In genomic region chr1:14095001-14095400, GRCh38 we compare ENCODE assay signal across 9 cellular contexts.
A peak's percentile ranks its signal among the peaks of the same experiment; 100 is the strongest.
DNase-seq lines count a peak whose midpoint lies in the region; ATAC-seq, FAIRE-seq and TF ChIP-seq lines count a peak whose summit lies in the region.
"Had no signal": no experiment of that assay in that cellular context is flagged by ENCODE, and none has a peak within 500 bp of the region (broad histone marks: within the 10 kb centered on the region; RNA-seq: fewer than 3 reads in every experiment).

No MANE protein-coding gene starts in this region.

- H4K20me1 ChIP-seq in DND-41 (ENCODE audit: insufficient read depth, low read length) (no peaks in the 10 kb centered on the region), HepG2 (ENCODE audit: insufficient read depth, low read length) (no peaks in the 10 kb centered on the region)

- ATAC-seq in DND-41 (ENCODE audit: insufficient read depth, low read depth) = peak; percentile 77
- ATAC-seq in HepG2 = no peak

- H3K27me3 ChIP-seq in DND-41 (ENCODE audit: insufficient read depth, low read length, poor library complexity) = no peaks in the 10 kb centered on the region
- H3K27me3 ChIP-seq in HepG2 (ENCODE audit: control insufficient read depth in 1 of 2, insufficient read depth in 2 of 2, low read length in 2 of 2) = no peaks in the 10 kb centered on the region

- POLR2A ChIA-PET in HepG2 (lab: Yijun Ruan, JAX) = no interaction called here

- H3K9me3 ChIP-seq in DND-41 (ENCODE audit: insufficient read depth, low read length, severe bottlenecking) (peaks cover 9% of the 10 kb centered on the region), HepG2 (ENCODE audit: low read length) (peaks cover 13% of the 10 kb centered on the region)

- H3K36me3 ChIP-seq in DND-41 (ENCODE audit: insufficient read depth, low read length) = no peaks in the 10 kb centered on the region
- no peaks in the 10 kb centered on the region for H3K36me3 ChIP-seq in HepG2 (replicated peaks in 1 of 2; ENCODE audit: control insufficient read depth in 1 of 2, insufficient read depth in 2 of 2, low read length in 2 of 2)

- TF ChIP-seq CTCF in DND-41 (IDR thresholded peaks at IDR 0.05; ENCODE audit: borderline replicate concordance, extremely low read depth, low read length, poor library complexity, severe bottlenecking) = peak; percentile 75
- TF ChIP-seq CTCF in HepG2 (CRISPR knock-in tag; IDR thresholded peaks at IDR 0.05) = peak; percentile 60

- FAIRE-seq in HepG2 (lab: Jason Lieb, UNC) = no peak
- FAIRE-seq: endothelial cell of umbilical vein had no signal

- no peak overlapping the region for H3K9ac ChIP-seq in DND-41 (ENCODE audit: low read depth, low read length)
- H3K9ac ChIP-seq in HepG2 (ENCODE audit: insufficient read depth, low read depth, low read length) = no peak overlapping the region

- in situ Hi-C loops in HepG2 (cut with HindIII; ENCODE audit: extremely low pct_ligation_motif_present, low pct_unique_long_range_greater_than_20kb) = no loop called here

- H3K4me1 ChIP-seq in DND-41 (ENCODE audit: insufficient read depth, low read length) (peaks cover 5% of the 10 kb centered on the region; the same call in 1 of the 2 replicates), HepG2 (ENCODE audit: insufficient read depth, low read length) (no peaks in the 10 kb centered on the region)

- no peak overlapping the region for H3K4me2 ChIP-seq in DND-41 (ENCODE audit: insufficient read depth, low read length)
- H3K4me2 ChIP-seq in HepG2 (ENCODE audit: low read depth, low read length) = no peak overlapping the region

- H3K27ac ChIP-seq in DND-41 (ENCODE audit: low read length) (no peak overlapping the region), HepG2 (ENCODE audit: extremely low read length, insufficient read depth, low read length) (no peak overlapping the region)

- intact Hi-C loops in HepG2 (cut with micrococcal nuclease; ENCODE audit: unreplicated experiment) = no loop called here

- BruUV-seq in HepG2 (replicated peaks; lab: Mats Ljungman, UMichigan) = no TSS peak

- no peak for TF ChIP-seq RAD21 in HepG2 (CRISPR knock-in tag; IDR thresholded peaks at IDR 0.05)

- no peak for TF ChIP-seq POLR2A in HepG2 (IDR thresholded peaks at IDR 0.05; ENCODE audit: insufficient read depth in 1 of 2, low read depth in 2 of 2, low read length in 2 of 2)

- H2AFZ ChIP-seq in DND-41 (ENCODE audit: low read depth, low read length) (no peak overlapping the region), HepG2 (ENCODE audit: low read length) (no peak overlapping the region)

- TF ChIP-seq EP300 in HepG2 (IDR thresholded peaks at IDR 0.05; ENCODE audit: low read depth in 2 of 2, low read length in 2 of 2) = no peak
- TF ChIP-seq EP300 in HepG2 (CRISPR knock-in tag; IDR thresholded peaks at IDR 0.05; ENCODE audit: borderline replicate concordance) = no peak

- H3K4me3 ChIP-seq in DND-41 (ENCODE audit: low read depth in 1 of 2, low read length in 2 of 2) (no peak overlapping the region), HepG2 (replicated peaks in 1 of 3; ENCODE audit: insufficient read depth in 1 of 3, low read depth in 2 of 3, low read length in 3 of 3) (no peak overlapping the region)

- H3K79me2 ChIP-seq in DND-41 (ENCODE audit: insufficient read depth, low read length) = no peaks in the 10 kb centered on the region
- H3K79me2 ChIP-seq in HepG2 (ENCODE audit: insufficient read depth, low read length) = no peaks in the 10 kb centered on the region

- 7% methylated on average over 2 of the region's 3 CpGs for WGBS in HepG2 (ENCODE audit: low lambda C conversion rate)

- DNase-seq in DND-41 (peak; percentile 28), LHCN-M2 (ENCODE audit: low read depth) (peak; percentile 3), SK-N-DZ (ENCODE audit: low spot score) (peak; percentile 22), HepG2 (ENCODE audit: low spot score) (no peak), HK-2 (ENCODE audit: unreplicated experiment) (no peak), NK-92 (lab: John Stamatoyannopoulos, UW; ENCODE audit: unreplicated experiment) (no peak), NCI-H187 treated with DMSO at 0.1 percent for 48 hours (lab: John Stamatoyannopoulos, UW) (no peak)
- DNase-seq in activated naive CD4-positive, alpha-beta T cell treated with anti-CD3 and anti-CD28 coated beads, Interleukin-2, amount 50 U/mL, for 16 hours = no peak

- CTCF ChIA-PET in HepG2 (lab: Yijun Ruan, JAX; ENCODE audit: low intra/inter-chr PET ratio, low total read pairs) = no interaction called here

TF ChIP-seq in HepG2, 621 proteins besides CTCF, POLR2A, EP300 and RAD21:
- TF ChIP-seq ZNF44 (CRISPR knock-in tag; IDR thresholded peaks at IDR 0.05) = no peak
- TF ChIP-seq STAG1 (CRISPR knock-in tag; IDR thresholded peaks at IDR 0.05) = peak; percentile 32
- TF ChIP-seq SMC3 (IDR thresholded peaks at IDR 0.05; ENCODE audit: low read length) = 0 out of 2 replicates have a peak, but pooled peaks have one; percentile 3

Comparison
In these comparisons a context has a peak if more than half of its experiments do, and no peak if none do; other contexts are left out.
1. DNase-seq: peak in DND-41 (single experiment), LHCN-M2 (single experiment) and SK-N-DZ (single experiment); none in HepG2 (single experiment), HK-2 (single experiment), activated naive CD4-positive, alpha-beta T cell treated with anti-CD3 and anti-CD28 coated beads, Interleukin-2, amount 50 U/mL, for 16 hours (single experiment), NK-92 (single experiment) and NCI-H187 treated with DMSO at 0.1 percent for 48 hours (single experiment).